Comparison of ENCODE assay signal across 1 cellular context in genomic region chr5:172758077-172758835, GRCh38.
TF ChIP-seq lines count a peak whose summit lies in the region.

No MANE protein-coding gene starts in this region.

TF ChIP-seq in HepG2, 621 proteins besides CTCF, POLR2A, EP300 and RAD21:
- TF ChIP-seq, protein P1, sequence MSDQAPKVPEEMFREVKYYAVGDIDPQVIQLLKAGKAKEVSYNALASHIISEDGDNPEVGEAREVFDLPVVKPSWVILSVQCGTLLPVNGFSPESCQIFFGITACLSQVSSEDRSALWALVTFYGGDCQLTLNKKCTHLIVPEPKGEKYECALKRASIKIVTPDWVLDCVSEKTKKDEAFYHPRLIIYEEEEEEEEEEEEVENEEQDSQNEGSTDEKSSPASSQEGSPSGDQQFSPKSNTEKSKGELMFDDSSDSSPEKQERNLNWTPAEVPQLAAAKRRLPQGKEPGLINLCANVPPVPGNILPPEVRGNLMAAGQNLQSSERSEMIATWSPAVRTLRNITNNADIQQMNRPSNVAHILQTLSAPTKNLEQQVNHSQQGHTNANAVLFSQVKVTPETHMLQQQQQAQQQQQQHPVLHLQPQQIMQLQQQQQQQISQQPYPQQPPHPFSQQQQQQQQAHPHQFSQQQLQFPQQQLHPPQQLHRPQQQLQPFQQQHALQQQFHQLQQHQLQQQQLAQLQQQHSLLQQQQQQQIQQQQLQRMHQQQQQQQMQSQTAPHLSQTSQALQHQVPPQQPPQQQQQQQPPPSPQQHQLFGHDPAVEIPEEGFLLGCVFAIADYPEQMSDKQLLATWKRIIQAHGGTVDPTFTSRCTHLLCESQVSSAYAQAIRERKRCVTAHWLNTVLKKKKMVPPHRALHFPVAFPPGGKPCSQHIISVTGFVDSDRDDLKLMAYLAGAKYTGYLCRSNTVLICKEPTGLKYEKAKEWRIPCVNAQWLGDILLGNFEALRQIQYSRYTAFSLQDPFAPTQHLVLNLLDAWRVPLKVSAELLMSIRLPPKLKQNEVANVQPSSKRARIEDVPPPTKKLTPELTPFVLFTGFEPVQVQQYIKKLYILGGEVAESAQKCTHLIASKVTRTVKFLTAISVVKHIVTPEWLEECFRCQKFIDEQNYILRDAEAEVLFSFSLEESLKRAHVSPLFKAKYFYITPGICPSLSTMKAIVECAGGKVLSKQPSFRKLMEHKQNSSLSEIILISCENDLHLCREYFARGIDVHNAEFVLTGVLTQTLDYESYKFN (CRISPR knock-in tag; conservative IDR thresholded peaks at IDR 0.05), result 0 out of 2 replicates have a peak, but pooled peaks have one; percentile 18
- TF ChIP-seq TOE1 (CRISPR knock-in tag; IDR thresholded peaks at IDR 0.05), result no peak
- TF ChIP-seq DNMT1 (CRISPR knock-in tag; IDR thresholded peaks at IDR 0.05), result no peak
- TF ChIP-seq GATA4 (IDR thresholded peaks at IDR 0.05; ENCODE audit: borderline replicate concordance, low read depth), result no peak
- TF ChIP-seq ZNF225 (CRISPR knock-in tag; IDR thresholded peaks at IDR 0.05), result no peak
- 0 out of 2 replicates have a peak, but pooled peaks have one; percentile 19 for TF ChIP-seq ZNF891 (CRISPR knock-in tag; IDR thresholded peaks at IDR 0.05)
- 0 out of 2 replicates have a peak, but pooled peaks have one; percentile 15 for TF ChIP-seq FOSL2 (CRISPR knock-in tag; IDR thresholded peaks at IDR 0.05)
- TF ChIP-seq ZFX (CRISPR knock-in tag; IDR thresholded peaks at IDR 0.05; ENCODE audit: low read depth), result peak; percentile 29; the same call in 1 of the 2 replicates
- no peak for TF ChIP-seq ZNF652 (CRISPR knock-in tag; IDR thresholded peaks at IDR 0.05; ENCODE audit: borderline replicate concordance, low read depth)
- TF ChIP-seq GABPA (IDR thresholded peaks at IDR 0.05; ENCODE audit: low read depth, low read length), result no peak
- no peak for TF ChIP-seq GABPA (CRISPR knock-in tag; IDR thresholded peaks at IDR 0.05; ENCODE audit: low read depth)
